16 cellular contexts compared by ENCODE assay signal in genomic region chr6:56864171-56864616, GRCh38.
DNase-seq lines count a peak whose midpoint lies in the region; TF ChIP-seq lines count a peak whose summit lies in the region.
"Had no signal": no experiment of that assay in that cellular context is flagged by ENCODE, and none has a peak within 500 bp of the region (broad histone marks: within the 10 kb centered on the region; RNA-seq: fewer than 3 reads in every experiment).

No MANE protein-coding gene starts in this region.

- H3K9me3 ChIP-seq in mucosa of rectum (ENCODE audit: control insufficient read depth in 2 of 2, low read length in 2 of 2) = no peaks in the 10 kb centered on the region
- H3K9me3 ChIP-seq: BLaER1, right lobe of liver had no signal

- peak overlapping the region; percentile 70 to 71 for H3K27ac ChIP-seq in mucosa of rectum (ENCODE audit: low read depth in 2 of 2, low read length in 2 of 2)
- H3K27ac ChIP-seq in dorsolateral prefrontal cortex = no peak overlapping the region
- H3K27ac ChIP-seq: BLaER1, right lobe of liver had no signal

- peaks cover 23 to 42% of the 10 kb centered on the region in 2 donors for H3K4me1 ChIP-seq in mucosa of rectum (ENCODE audit: control insufficient read depth in 2 of 2, insufficient read depth in 2 of 2, low read length in 2 of 2)
- H3K4me1 ChIP-seq: BLaER1, right lobe of liver had no signal

- TF ChIP-seq CTCF in chondrocyte (IDR thresholded peaks at IDR 0.05) (no peak), dorsolateral prefrontal cortex (IDR thresholded peaks at IDR 0.05 in 54 of 56, conservative IDR thresholded peaks at IDR 0.05 in 2 of 56; ENCODE audit: low read depth in 1 of 56, partially characterized antibody in 56 of 56) (no peak)

- no peaks in the 10 kb centered on the region for H3K27me3 ChIP-seq in mucosa of rectum (ENCODE audit: control insufficient read depth in 2 of 2, insufficient read depth in 2 of 2, low read length in 2 of 2)
- H3K27me3 ChIP-seq in dorsolateral prefrontal cortex = no peaks in the 10 kb centered on the region
- H3K27me3 ChIP-seq: BLaER1, right lobe of liver had no signal

- no peak overlapping the region for H3K4me3 Mint-ChIP-seq in chondrocyte (ENCODE audit: unreplicated experiment)
- H3K4me3 Mint-ChIP-seq: activated CD8-positive, alpha-beta T cell treated with anti-CD3 and anti-CD28 coated beads for 36 hours had no signal

- H3K36me3 Mint-ChIP-seq in chondrocyte (ENCODE audit: low read depth) = peaks cover 2% of the 10 kb centered on the region

- no peaks in the 10 kb centered on the region for H3K9me3 Mint-ChIP-seq in chondrocyte (ENCODE audit: low read depth)
- H3K9me3 Mint-ChIP-seq: activated CD8-positive, alpha-beta T cell treated with anti-CD3 and anti-CD28 coated beads for 36 hours had no signal

- H3K4me1 Mint-ChIP-seq in chondrocyte (ENCODE audit: low read depth) = peaks cover 67% of the 10 kb centered on the region

- no peak overlapping the region for H3K4me3 ChIP-seq in mucosa of rectum (ENCODE audit: low read length in 2 of 2)
- H3K4me3 ChIP-seq in dorsolateral prefrontal cortex = no peak overlapping the region
- H3K4me3 ChIP-seq: BLaER1, right lobe of liver had no signal

- TF ChIP-seq EP300 in Ishikawa (IDR thresholded peaks at IDR 0.05; ENCODE audit: borderline replicate concordance) = no peak

- peak; percentile 72 for DNase-seq in DMS53 treated with DMSO at 0.1 percent for 48 hours (lab: John Stamatoyannopoulos, UW; ENCODE audit: unreplicated experiment)
- DNase-seq in chondrocyte (ENCODE audit: low spot score) = no peak
- DNase-seq in activated naive CD4-positive, alpha-beta T cell treated with anti-CD3 and anti-CD28 coated beads, Interleukin-2, amount 50 U/mL, for 16 hours = no peak
- DNase-seq in NCI-H1930 (lab: John Stamatoyannopoulos, UW) = no peak
- DNase-seq in dorsolateral prefrontal cortex = no peak
- no peak for DNase-seq in COLO668 (lab: John Stamatoyannopoulos, UW; ENCODE audit: unreplicated experiment)
- DNase-seq: activated CD8-positive, alpha-beta T cell treated with anti-CD3 and anti-CD28 coated beads for 36 hours; activated effector memory CD4-positive, alpha-beta T cell treated with Interleukin-2 at 50 U/mL for 16 hours; DND-41; left ventricle myocardium superior; NCI-H1694; right lobe of liver; stimulated activated naive CD4-positive, alpha-beta T cell had no signal

- no peaks in the 10 kb centered on the region for H3K36me3 ChIP-seq in mucosa of rectum (ENCODE audit: control insufficient read depth in 2 of 2, insufficient read depth in 2 of 2, low read length in 2 of 2)
- H3K36me3 ChIP-seq: BLaER1, right lobe of liver had no signal

- H3K9ac ChIP-seq in mucosa of rectum (ENCODE audit: low read depth in 1 of 2, low read length in 2 of 2) = no peak overlapping the region
- H3K9ac ChIP-seq: BLaER1 had no signal

- peak overlapping the region; percentile 68 for H3K27ac Mint-ChIP-seq in chondrocyte (ENCODE audit: unreplicated experiment)
- H3K27ac Mint-ChIP-seq: activated CD8-positive, alpha-beta T cell treated with anti-CD3 and anti-CD28 coated beads for 36 hours had no signal

- no peak for TF ChIP-seq RAD21 in Ishikawa (IDR thresholded peaks at IDR 0.05; ENCODE audit: low read depth)

- H3K27me3 Mint-ChIP-seq in chondrocyte (ENCODE audit: low read depth) = no peaks in the 10 kb centered on the region

- intact Hi-C loops in dorsolateral prefrontal cortex (cut with DNase I) = no loop called here

TF ChIP-seq in Ishikawa, 13 proteins besides CTCF, POLR2A, EP300 and RAD21:
- TF ChIP-seq REST (IDR thresholded peaks at IDR 0.05; ENCODE audit: low read depth) (no peak), TEAD4 (IDR thresholded peaks at IDR 0.05) (peak; percentile 32; the same call in 1 of the 2 replicates)

Comparison
In these comparisons a context has a peak if more than half of its experiments do, and no peak if none do; other contexts are left out.
1. H3K27ac ChIP-seq: peak in mucosa of rectum (2 of 2); none in dorsolateral prefrontal cortex (0 of 59).